ENCODE assay signal across 27 cellular contexts in genomic region chr5:115666023-115666422, GRCh38. TPM values are rescaled to one million over a fixed set of nuclear protein-coding genes. Genes with fewer than 3 reads are reported as not detected.
DNase-seq lines count a peak whose midpoint lies in the region; ATAC-seq, FAIRE-seq and TF ChIP-seq lines count a peak whose summit lies in the region.
"Had no signal": no experiment of that assay in that cellular context is flagged by ENCODE, and none has a peak within 500 bp of the region (broad histone marks: within the 10 kb centered on the region; RNA-seq: fewer than 3 reads in every experiment).

No MANE protein-coding gene starts in this region.

- H3K9me3 Mint-ChIP-seq in GM23338: peaks cover 21% of the 10 kb centered on the region

- H3K27me3 Mint-ChIP-seq in GM23338 (ENCODE audit: insufficient read depth, low read depth, poor library complexity): peaks cover 1% of the 10 kb centered on the region

- no peak for ATAC-seq in GM23338
- ATAC-seq in GM21515 (IDR thresholded peaks at IDR 0.05; ENCODE audit: unreplicated experiment): no peak
- ATAC-seq: A549, HCT116 had no signal

- H3K4me3 Mint-ChIP-seq in GM23338: no peak overlapping the region
- H3K4me3 Mint-ChIP-seq: CD4-positive, alpha-beta T cell had no signal

- FAIRE-seq in keratinocyte (lab: Jason Lieb, UNC): peak; percentile 52
- FAIRE-seq in frontal cortex (lab: Jason Lieb, UNC): no peak
- FAIRE-seq: A549, D721Med, GM12891 had no signal

- H3K36me3 ChIP-seq in GM23338 (ENCODE audit: insufficient read depth) (no peaks in the 10 kb centered on the region), WERI-Rb-1 (no peaks in the 10 kb centered on the region), keratinocyte (ENCODE audit: control insufficient read depth in 2 of 2, extremely low read depth in 1 of 2, insufficient read depth in 2 of 2, low read length in 2 of 2) (no peaks in the 10 kb centered on the region)
- H3K36me3 ChIP-seq: BLaER1 treated with 17β-estradiol and CSF1 and Interleukin-3, amounts not matched to agents 10 nM and 100 nM; SJSA1 had no signal

- no peaks in the 10 kb centered on the region for H3K9me1 ChIP-seq in keratinocyte (ENCODE audit: control insufficient read depth, extremely low read depth, insufficient read depth, low read length)

- TF ChIP-seq CTCF in GM23338 (conservative IDR thresholded peaks at IDR 0.05; ENCODE audit: low read depth in 2 of 2) (peak; percentile 27 to 43; a peak in 3 of 4 replicates), WERI-Rb-1 (IDR thresholded peaks at IDR 0.05; ENCODE audit: low read depth, low read length) (no peak), epithelial cell of esophagus (IDR thresholded peaks at IDR 0.05; ENCODE audit: insufficient read depth, low read depth, low read length, missing control alignments) (no peak), keratinocyte (optimal IDR thresholded peaks at IDR 0.05 in 1 of 3, IDR thresholded peaks at IDR 0.05 in 1 of 3, conservative IDR thresholded peaks at IDR 0.05 in 1 of 3; ENCODE audit: extremely low read depth in 1 of 3, insufficient read depth in 2 of 3, low read length in 3 of 3) (peak in 1 of 3 experiments; percentile 37)

- H3F3A ChIP-seq in GM23338 (replicated peaks; ENCODE audit: low read depth): no peaks in the 10 kb centered on the region

- H3K79me2 ChIP-seq in GM23338 (replicated peaks; ENCODE audit: insufficient read depth): no peaks in the 10 kb centered on the region
- H3K79me2 ChIP-seq in keratinocyte (ENCODE audit: control insufficient read depth, insufficient read depth, low read length): no peaks in the 10 kb centered on the region

- no peak overlapping the region for H3K27ac Mint-ChIP-seq in GM23338
- H3K27ac Mint-ChIP-seq: CD4-positive, alpha-beta T cell had no signal

- H3K4me1 ChIP-seq in GM23338 (ENCODE audit: insufficient read depth): peaks cover 4% of the 10 kb centered on the region; the same call in 1 of the 2 replicates
- H3K4me1 ChIP-seq in keratinocyte (ENCODE audit: control insufficient read depth, extremely low read depth, insufficient read depth, low read length): no peaks in the 10 kb centered on the region
- H3K4me1 ChIP-seq: A549; BLaER1 treated with 17β-estradiol and CSF1 and Interleukin-3, amounts not matched to agents 10 nM and 100 nM; SJSA1 had no signal

- H3K36me3 Mint-ChIP-seq in GM23338 (ENCODE audit: low read depth): peaks cover 4% of the 10 kb centered on the region; the same call in 2 of the 3 replicates

- peak; percentile 8 for DNase-seq in GM23338 (ENCODE audit: low spot score)
- DNase-seq in WERI-Rb-1: peak; percentile 20
- DNase-seq in epithelial cell of esophagus (ENCODE audit: low read depth): peak; percentile 52
- no peak for DNase-seq in keratinocyte (ENCODE audit: low read depth, low spot score)
- DNase-seq in SKM-1 (lab: John Stamatoyannopoulos, UW; ENCODE audit: unreplicated experiment): no peak
- DNase-seq in frontal cortex (ENCODE audit: low spot score in 2 of 2): no peak
- no peak for DNase-seq in stimulated activated CD4-positive, alpha-beta T cell treated with anti-CD3 and anti-CD28 coated beads, Interleukin-15, amount 100 ng/mL, for 24 hours
- DNase-seq: AML-193; CD4-positive, alpha-beta T cell; GF-D8; MV-4-11; NCI-H1105; NCI-H1436 treated with DMSO at 0.1 percent for 48 hours; NCI-H187 treated with DMSO at 0.1 percent for 48 hours; NCI-H2171 treated with DMSO at 0.1 percent for 48 hours; NCI-H446; NCI-H524 treated with DMSO at 0.1 percent for 48 hours; NCI-H774; Right ventricle myocardium superior had no signal

- H3K9me3 ChIP-seq in WERI-Rb-1 (ENCODE audit: severe bottlenecking) (no peaks in the 10 kb centered on the region), keratinocyte (ENCODE audit: control insufficient read depth, low read depth, low read length) (no peaks in the 10 kb centered on the region)
- H3K9me3 ChIP-seq: A549 had no signal

- no peak overlapping the region for H3K27ac ChIP-seq in GM23338 (ENCODE audit: low read depth)
- H3K27ac ChIP-seq in WERI-Rb-1: no peak overlapping the region
- H3K27ac ChIP-seq in keratinocyte (ENCODE audit: control insufficient read depth, insufficient read depth, low read length): no peak overlapping the region
- H3K27ac ChIP-seq: A549; BLaER1 treated with 17β-estradiol and CSF1 and Interleukin-3, amounts not matched to agents 10 nM and 100 nM; HL-60; SJSA1 had no signal

- H3K4me2 ChIP-seq in GM23338: no peak overlapping the region
- no peak overlapping the region for H3K4me2 ChIP-seq in keratinocyte (ENCODE audit: control insufficient read depth, extremely low read depth, insufficient read depth, low read depth, low read length)
- H3K4me2 ChIP-seq: A549; BLaER1 treated with 17β-estradiol and CSF1 and Interleukin-3, amounts not matched to agents 10 nM and 100 nM had no signal

- no peaks in the 10 kb centered on the region for H4K20me1 ChIP-seq in GM23338 (replicated peaks; ENCODE audit: insufficient read depth)
- H4K20me1 ChIP-seq in keratinocyte (ENCODE audit: control insufficient read depth, extremely low read depth, insufficient read depth, low read length): no peaks in the 10 kb centered on the region
- H4K20me1 ChIP-seq: BLaER1 treated with 17β-estradiol and CSF1 and Interleukin-3, amounts not matched to agents 10 nM and 100 nM had no signal

- no peak overlapping the region for H3K4me3 ChIP-seq in GM23338
- no peak overlapping the region for H3K4me3 ChIP-seq in WERI-Rb-1 (ENCODE audit: low read depth, low read length)
- no peak overlapping the region for H3K4me3 ChIP-seq in epithelial cell of esophagus (ENCODE audit: low read length)
- no peak overlapping the region for H3K4me3 ChIP-seq in keratinocyte (ENCODE audit: control insufficient read depth in 2 of 3, extremely low read depth in 1 of 3, insufficient read depth in 2 of 3, low read depth in 1 of 3, low read length in 3 of 3)
- H3K4me3 ChIP-seq: A549; BLaER1 treated with 17β-estradiol and CSF1 and Interleukin-3, amounts not matched to agents 10 nM and 100 nM; SJSA1 had no signal

- no peaks in the 10 kb centered on the region for H3K27me3 ChIP-seq in GM23338 (ENCODE audit: insufficient read depth)
- no peaks in the 10 kb centered on the region for H3K27me3 ChIP-seq in WERI-Rb-1 (ENCODE audit: insufficient read depth, low read depth, severe bottlenecking)
- H3K27me3 ChIP-seq in keratinocyte (ENCODE audit: control insufficient read depth, extremely low read depth, insufficient read depth, low read length): no peaks in the 10 kb centered on the region
- H3K27me3 ChIP-seq: BLaER1 treated with 17β-estradiol and CSF1 and Interleukin-3, amounts not matched to agents 10 nM and 100 nM; SJSA1 had no signal

- H3K9me2 ChIP-seq in GM23338 (ENCODE audit: insufficient read depth): no peaks in the 10 kb centered on the region; the same call in 1 of the 2 replicates

- dilution Hi-C loops in keratinocyte (cut with MboI; ENCODE audit: extremely low pct_ligation_motif_present, low sequenced_read_pairs): no loop called here

- H3K9ac ChIP-seq in keratinocyte (ENCODE audit: control insufficient read depth, extremely low read depth, insufficient read depth, low read length): no peak overlapping the region
- H3K9ac ChIP-seq: BLaER1 treated with 17β-estradiol and CSF1 and Interleukin-3, amounts not matched to agents 10 nM and 100 nM had no signal

- peak overlapping the region; percentile 49; the same call in 1 of the 2 replicates for H2AFZ ChIP-seq in GM23338
- peak overlapping the region; percentile 5 for H2AFZ ChIP-seq in keratinocyte (ENCODE audit: control insufficient read depth, low read length)

- H3K4me1 Mint-ChIP-seq in GM23338: peaks cover 5% of the 10 kb centered on the region

TF ChIP-seq in GM23338, 12 proteins besides CTCF, POLR2A, EP300 and RAD21:
- TF ChIP-seq JUNB (IDR thresholded peaks at IDR 0.05; ENCODE audit: unreplicated experiment) (no peak), EZH2phosphoT487 (IDR thresholded peaks at IDR 0.05; ENCODE audit: unreplicated experiment) (no peak), ZNF331 (CRISPR knock-in tag; IDR thresholded peaks at IDR 0.05; ENCODE audit: low read depth) (no peak)

RNA-seq across cellular contexts. Expression of gene TMED7, which starts 40.2 kb away (rescaled TPM):
- total RNA-seq in GM23338 (2014; rRNA removed; shearing (Covaris generic)): 104 and 158 TPM in 2 replicates
- 30.2 and 31.7 TPM in 2 replicates for polyA plus RNA-seq in GM23338 (2016; fragmentation: Nextera tagmentation; extraction: Ambion mirVana)
- polyA plus RNA-seq in keratinocyte: 38.2 to 77.9 TPM (median 58.8 TPM) in 3 replicates
- 7.3 TPM for polyA plus RNA-seq in keratinocyte (2011; ENCODE audit: low read depth)
- 33.0 and 45.2 TPM in 2 replicates for polyA plus RNA-seq in keratinocyte (2011; cell fraction: cytosol; rRNA removed)
- polyA plus RNA-seq in keratinocyte (2011; cell fraction: nucleus; rRNA removed): 55.0 and 55.1 TPM in 2 replicates
- 16.3 and 54.2 TPM in 2 replicates for polyA plus RNA-seq in keratinocyte (2012; ENCODE audit: low replicate concordance)
- 13.9 to 80.3 TPM (median 39.7 TPM) in 3 replicates for polyA minus RNA-seq in keratinocyte
- polyA minus RNA-seq in keratinocyte (2011; cell fraction: cytosol; rRNA and poly(A)+ RNA removed): 46.0 TPM
- polyA minus RNA-seq in keratinocyte (2011; cell fraction: nucleus; rRNA and poly(A)+ RNA removed): 58.1 and 84.2 TPM in 2 replicates
- total RNA-seq in frontal cortex: 109 TPM

Comparison
In these comparisons a context has a peak if more than half of its experiments do, and no peak if none do; other contexts are left out.
1. DNase-seq: peak in GM23338 (single experiment), WERI-Rb-1 (single experiment) and epithelial cell of esophagus (single experiment); none in keratinocyte (single experiment), SKM-1 (single experiment), frontal cortex (0 of 2) and stimulated activated CD4-positive, alpha-beta T cell treated with anti-CD3 and anti-CD28 coated beads, Interleukin-15, amount 100 ng/mL, for 24 hours (single experiment).
2. CTCF ChIP-seq: peak in GM23338 (2 of 2); none in WERI-Rb-1 (single experiment) and epithelial cell of esophagus (single experiment).